9 cellular contexts compared by ENCODE assay signal in the genomic region with DNA sequence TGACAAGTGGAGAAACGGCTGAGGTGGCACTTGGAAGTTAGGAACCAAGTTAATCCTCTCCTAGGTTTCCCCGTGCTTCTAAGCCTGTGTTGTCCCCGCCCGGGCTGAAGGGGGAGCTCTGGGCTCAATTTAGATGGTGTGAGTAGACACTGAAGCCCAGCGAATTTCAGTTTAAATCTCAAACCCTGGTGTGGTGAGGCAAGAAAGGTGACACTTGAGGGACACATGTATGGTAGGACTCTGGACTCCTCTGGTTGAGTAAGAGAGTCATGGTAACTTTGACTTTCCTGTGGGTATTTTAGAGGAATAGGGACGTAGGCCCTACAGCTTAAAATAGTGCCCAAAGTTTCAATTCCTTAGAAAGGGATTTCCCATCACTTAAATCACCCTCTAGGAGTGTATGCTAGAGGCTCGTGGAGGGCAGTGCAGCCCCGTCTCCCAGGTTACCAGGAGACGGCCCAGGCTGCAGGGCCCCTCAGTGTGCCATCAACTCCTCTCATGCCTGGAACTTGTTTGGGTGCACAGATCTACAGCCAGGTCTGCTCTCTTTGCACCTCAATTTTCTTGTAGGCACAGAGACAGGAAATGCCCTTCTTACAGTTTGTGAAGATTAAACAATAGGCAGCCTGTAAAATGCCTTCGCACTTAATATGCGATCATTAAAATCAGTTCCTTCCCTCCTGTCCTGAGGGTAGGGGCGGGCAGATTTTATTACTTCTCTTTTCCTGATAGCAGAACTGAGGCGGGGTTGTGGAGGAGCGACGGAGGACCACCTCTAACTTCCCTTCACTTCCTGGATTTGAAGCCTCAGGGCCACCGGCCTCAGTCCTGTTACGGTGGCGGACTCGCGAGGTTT. TPM values are rescaled to one million over a fixed set of nuclear protein-coding genes. Genes with fewer than 3 reads are reported as not detected.
DNase-seq lines count a peak whose midpoint lies in the region; ATAC-seq and TF ChIP-seq lines count a peak whose summit lies in the region.
"Had no signal": no experiment of that assay in that cellular context is flagged by ENCODE, and none has a peak within 500 bp of the region (broad histone marks: within the 10 kb centered on the region; RNA-seq: fewer than 3 reads in every experiment).

No MANE protein-coding gene starts in this region.

- no peaks in the 10 kb centered on the region for H3K9me3 ChIP-seq in aorta (ENCODE audit: control insufficient read depth, low read length)

- H3K4me1 ChIP-seq in aorta (ENCODE audit: control insufficient read depth in 1 of 2, insufficient read depth in 2 of 2, low read length in 2 of 2) = no peaks in the 10 kb centered on the region

- H3K27me3 ChIP-seq in H7 (ENCODE audit: control insufficient read depth, insufficient read depth, low read length) = peaks cover 100% of the 10 kb centered on the region
- H3K27me3 ChIP-seq in aorta (ENCODE audit: control insufficient read depth in 1 of 2, insufficient read depth in 2 of 2, low read length in 1 of 2) = no peaks in the 10 kb centered on the region

- H3K4me1 Mint-ChIP-seq in IgD-negative memory B cell = peaks cover 22 to 43% (median 34%) of the 10 kb centered on the region in 3 donors
- H3K4me1 Mint-ChIP-seq in endothelial cell (ENCODE audit: unreplicated experiment) = peaks cover 42% of the 10 kb centered on the region
- H3K4me1 Mint-ChIP-seq in mesothelial cell of epicardium = peaks cover 52% of the 10 kb centered on the region

- peak overlapping the region; percentile 52 to 95 (median 82) for H3K4me3 Mint-ChIP-seq in IgD-negative memory B cell
- H3K4me3 Mint-ChIP-seq in endothelial cell (ENCODE audit: unreplicated experiment) = no peak overlapping the region
- H3K4me3 Mint-ChIP-seq in mesothelial cell of epicardium = peak overlapping the region; percentile 56

- TF ChIP-seq CTCF in AG04449 (IDR thresholded peaks at IDR 0.05; ENCODE audit: insufficient read depth, low read length, missing control alignments) = peak; percentile 82
- TF ChIP-seq CTCF in GM10266 (IDR thresholded peaks at IDR 0.05; ENCODE audit: control insufficient read depth, insufficient read depth, low read depth, missing control alignments) = peak; percentile 81
- TF ChIP-seq CTCF in endothelial cell (IDR thresholded peaks at IDR 0.05; ENCODE audit: unreplicated experiment) = peak; percentile 17
- TF ChIP-seq CTCF in mesothelial cell of epicardium (IDR thresholded peaks at IDR 0.05; ENCODE audit: unreplicated experiment) = peak; percentile 39

- DNase-seq in AG04449 (ENCODE audit: low read depth, low spot score) = no peak
- peak; percentile 86 for DNase-seq in GM10266 (ENCODE audit: extremely low spot score)
- peak; percentile 89 for DNase-seq in H7
- DNase-seq in SKM-1 (lab: John Stamatoyannopoulos, UW; ENCODE audit: unreplicated experiment) = peak; percentile 20
- peak; percentile 77 for DNase-seq in endothelial cell (ENCODE audit: low spot score)
- DNase-seq in mesothelial cell of epicardium (ENCODE audit: low spot score in 2 of 2, unreplicated experiment in 2 of 2) = peak in 1 of 2 experiments; percentile 66
- DNase-seq in aorta = peak; percentile 75 to 85

- H3K27ac Mint-ChIP-seq in IgD-negative memory B cell (peak overlapping the region in 2 of 3 donors; percentile 63 to 82), endothelial cell (ENCODE audit: unreplicated experiment) (no peak overlapping the region), mesothelial cell of epicardium (peak overlapping the region; percentile 12)

- POLR2A ChIA-PET in AG04449 (lab: Yijun Ruan, JAX) = interaction anchor here (0.7 kb wide), 1 partner anchor 32 kb away, joined by 3 read pairs; no protein-coding TSS in a partner anchor

- no peak for ATAC-seq in aorta (ENCODE audit: low FRiP score)

- intact Hi-C loops in aorta (cut with DNase I) = loop anchor here (2.0 to 10.0 kb wide), 9 partner anchors 239 to 649 kb away; no protein-coding TSS in a partner anchor

- peaks cover 1% of the 10 kb centered on the region for H3K36me3 Mint-ChIP-seq in IgD-negative memory B cell
- H3K36me3 Mint-ChIP-seq in endothelial cell (ENCODE audit: low read depth, unreplicated experiment) = no peaks in the 10 kb centered on the region
- peaks cover 6% of the 10 kb centered on the region for H3K36me3 Mint-ChIP-seq in mesothelial cell of epicardium

- CTCF ChIA-PET in AG04449 (lab: Yijun Ruan, JAX) = interaction anchor here (0.8 to 11.5 kb wide), 40 partner anchors 9 to 714 kb away, joined by 3 to 114 read pairs (median 4); a partner anchor contains a TSS

- no peak overlapping the region for H3K27ac ChIP-seq in aorta (ENCODE audit: low read depth in 1 of 2, low read length in 2 of 2)

- WGBS in aorta, 2 donors = 49 to 53% methylated on average over 20 of the region's 20 CpGs

- H3K36me3 ChIP-seq in H7 (replicated peaks; ENCODE audit: control insufficient read depth, insufficient read depth, low read length) (no peaks in the 10 kb centered on the region), aorta (ENCODE audit: control insufficient read depth in 1 of 2, insufficient read depth in 2 of 2, low read length in 1 of 2) (no peaks in the 10 kb centered on the region)

- H3K27me3 Mint-ChIP-seq in IgD-negative memory B cell (peaks cover 89% of the 10 kb centered on the region), endothelial cell (ENCODE audit: unreplicated experiment) (peaks cover 36% of the 10 kb centered on the region), mesothelial cell of epicardium (ENCODE audit: low read depth) (peaks cover 37% of the 10 kb centered on the region)

- H3K4me3 ChIP-seq in AG04449 (ENCODE audit: low read depth, low read length) (no peak overlapping the region), H7 (ENCODE audit: insufficient read depth, low read depth, low read length) (peak overlapping the region; percentile 15; the same call in 1 of the 2 replicates), aorta (ENCODE audit: low read length in 2 of 2) (no peak overlapping the region)

- H3K9me3 Mint-ChIP-seq in IgD-negative memory B cell (peaks cover 0 to 10% (median 2%) of the 10 kb centered on the region in 3 donors), endothelial cell (ENCODE audit: unreplicated experiment) (no peaks in the 10 kb centered on the region), mesothelial cell of epicardium (no peaks in the 10 kb centered on the region)

RNA-seq across cellular contexts. Expression of a gene that starts 23.9 kb away (rescaled TPM):
- total RNA-seq in H7 (2014; rRNA removed; shearing (Covaris generic)) = not detected in 2 replicates
- polyA plus RNA-seq in IgD-negative memory B cell (not detected), aorta (10 to 100 TPM; 17.0 to 36.7 TPM)
- total RNA-seq in endothelial cell (ENCODE audit: unreplicated experiment) (1.5 TPM), mesothelial cell of epicardium (32.8 to 34.3 TPM (median 33.3 TPM) in 3 replicates), aorta (10 to 100 TPM in 1 of 2 donors, 1 to 10 TPM in 1; 5.2 to 19.5 TPM)
- total RNA-seq: T-helper 2 cell treated with Interferon-gamma antibody and Interleukin-4, amounts not matched to agents 100 ng/mL and 5 ng/mL, for 36 hours had no signal

Comparison
In these comparisons a context has a peak if more than half of its experiments do, and no peak if none do; other contexts are left out.
1. CTCF ChIP-seq: peak in every context shown above with its lines; median percentile 82 in AG04449; 81 in GM10266; 39 in mesothelial cell of epicardium; 17 in endothelial cell.